ENCODE assay signal across 18 cellular contexts in genomic region chr22:20615021-20615420, GRCh38.
"Had no signal": no experiment of that assay in that cellular context is flagged by ENCODE, and none has a peak within 500 bp of the region (broad histone marks: within the 10 kb centered on the region; RNA-seq: fewer than 3 reads in every experiment).

No MANE protein-coding gene starts in this region.

- H3K27me3 ChIP-seq: stomach, testis had no signal

- ATAC-seq: activated CD8-positive, alpha-beta T cell treated with anti-CD3 and anti-CD28 coated beads for 36 hours; activated T-cell treated with anti-CD3 and anti-CD28 coated beads, Interleukin-2, amount 50 U/mL, for 4 hours; left lobe of liver; right cardiac atrium; T-cell had no signal

- H3K4me3 ChIP-seq: coronary artery, esophagus muscularis mucosa, skin epidermis, stomach, testis had no signal

- H3K36me3 ChIP-seq: brain microvascular endothelial cell, esophagus muscularis mucosa, stomach had no signal

- H3K27ac ChIP-seq: brain microvascular endothelial cell, coronary artery, esophagus muscularis mucosa, skin epidermis, stomach, testis had no signal

- DNase-seq: activated CD4-positive, alpha-beta T cell treated with anti-CD3 and anti-CD28 coated beads, Interleukin-2, amount 10 ng/mL, durations not matched to agents 24 days and 14 days; activated CD8-positive, alpha-beta T cell treated with anti-CD3 and anti-CD28 coated beads for 36 hours; activated naive CD4-positive, alpha-beta T cell treated with anti-CD3 and anti-CD28 coated beads for 36 hours; activated T-cell treated with anti-CD3 and anti-CD28 coated beads, Interleukin-2, amount 50 U/mL, for 4 hours; anterior cingulate cortex; brain microvascular endothelial cell; midbrain; nucleus accumbens; posterior cingulate gyrus; right cardiac atrium; stomach; T-cell; T1000; testis had no signal

- H3K9me3 ChIP-seq: esophagus muscularis mucosa, stomach, testis had no signal

- H3K4me1 ChIP-seq: esophagus muscularis mucosa, stomach, testis had no signal
